2 cellular contexts compared by ENCODE assay signal in the genomic region with DNA sequence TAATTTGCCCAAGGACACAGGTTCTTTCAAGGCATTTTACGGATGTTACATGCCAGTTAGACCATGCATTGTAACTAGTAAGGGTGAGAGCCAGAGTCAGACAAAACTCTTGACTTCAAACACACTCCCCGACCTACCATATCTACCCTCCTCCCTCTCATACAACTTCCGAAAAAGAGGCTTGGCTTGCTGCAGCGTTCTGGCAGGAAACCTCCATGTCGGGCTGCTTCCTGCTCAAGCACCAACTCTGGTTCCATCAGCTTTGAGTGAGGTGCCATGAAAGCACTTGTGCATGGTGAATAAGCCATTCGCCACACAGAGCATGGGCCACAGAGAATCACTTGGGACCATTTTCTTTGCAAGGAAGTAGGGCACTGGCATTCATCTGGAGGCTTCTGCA.
TF ChIP-seq lines count a peak whose summit lies in the region.

No MANE protein-coding gene starts in this region.

TF ChIP-seq in GM23338, 12 proteins besides CTCF, POLR2A, EP300 and RAD21 (continues in another document):
- TF ChIP-seq STAT1 (IDR thresholded peaks at IDR 0.05; ENCODE audit: unreplicated experiment) (no peak), EZH2phosphoT487 (IDR thresholded peaks at IDR 0.05; ENCODE audit: unreplicated experiment) (no peak), NANOG (IDR thresholded peaks at IDR 0.05; ENCODE audit: borderline replicate concordance) (no peak), JUNB (IDR thresholded peaks at IDR 0.05; ENCODE audit: unreplicated experiment) (no peak), CREB1 (CRISPR knock-in tag; IDR thresholded peaks at IDR 0.05; ENCODE audit: low read depth) (no peak), POLR2AphosphoS5 (IDR thresholded peaks at IDR 0.05; ENCODE audit: low read depth) (no peak), ZNF331 (CRISPR knock-in tag; IDR thresholded peaks at IDR 0.05; ENCODE audit: low read depth) (no peak)
- TF ChIP-seq, protein P1, sequence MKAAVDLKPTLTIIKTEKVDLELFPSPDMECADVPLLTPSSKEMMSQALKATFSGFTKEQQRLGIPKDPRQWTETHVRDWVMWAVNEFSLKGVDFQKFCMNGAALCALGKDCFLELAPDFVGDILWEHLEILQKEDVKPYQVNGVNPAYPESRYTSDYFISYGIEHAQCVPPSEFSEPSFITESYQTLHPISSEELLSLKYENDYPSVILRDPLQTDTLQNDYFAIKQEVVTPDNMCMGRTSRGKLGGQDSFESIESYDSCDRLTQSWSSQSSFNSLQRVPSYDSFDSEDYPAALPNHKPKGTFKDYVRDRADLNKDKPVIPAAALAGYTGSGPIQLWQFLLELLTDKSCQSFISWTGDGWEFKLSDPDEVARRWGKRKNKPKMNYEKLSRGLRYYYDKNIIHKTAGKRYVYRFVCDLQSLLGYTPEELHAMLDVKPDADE (IDR thresholded peaks at IDR 0.05): no peak
- TF ChIP-seq, protein P2, sequence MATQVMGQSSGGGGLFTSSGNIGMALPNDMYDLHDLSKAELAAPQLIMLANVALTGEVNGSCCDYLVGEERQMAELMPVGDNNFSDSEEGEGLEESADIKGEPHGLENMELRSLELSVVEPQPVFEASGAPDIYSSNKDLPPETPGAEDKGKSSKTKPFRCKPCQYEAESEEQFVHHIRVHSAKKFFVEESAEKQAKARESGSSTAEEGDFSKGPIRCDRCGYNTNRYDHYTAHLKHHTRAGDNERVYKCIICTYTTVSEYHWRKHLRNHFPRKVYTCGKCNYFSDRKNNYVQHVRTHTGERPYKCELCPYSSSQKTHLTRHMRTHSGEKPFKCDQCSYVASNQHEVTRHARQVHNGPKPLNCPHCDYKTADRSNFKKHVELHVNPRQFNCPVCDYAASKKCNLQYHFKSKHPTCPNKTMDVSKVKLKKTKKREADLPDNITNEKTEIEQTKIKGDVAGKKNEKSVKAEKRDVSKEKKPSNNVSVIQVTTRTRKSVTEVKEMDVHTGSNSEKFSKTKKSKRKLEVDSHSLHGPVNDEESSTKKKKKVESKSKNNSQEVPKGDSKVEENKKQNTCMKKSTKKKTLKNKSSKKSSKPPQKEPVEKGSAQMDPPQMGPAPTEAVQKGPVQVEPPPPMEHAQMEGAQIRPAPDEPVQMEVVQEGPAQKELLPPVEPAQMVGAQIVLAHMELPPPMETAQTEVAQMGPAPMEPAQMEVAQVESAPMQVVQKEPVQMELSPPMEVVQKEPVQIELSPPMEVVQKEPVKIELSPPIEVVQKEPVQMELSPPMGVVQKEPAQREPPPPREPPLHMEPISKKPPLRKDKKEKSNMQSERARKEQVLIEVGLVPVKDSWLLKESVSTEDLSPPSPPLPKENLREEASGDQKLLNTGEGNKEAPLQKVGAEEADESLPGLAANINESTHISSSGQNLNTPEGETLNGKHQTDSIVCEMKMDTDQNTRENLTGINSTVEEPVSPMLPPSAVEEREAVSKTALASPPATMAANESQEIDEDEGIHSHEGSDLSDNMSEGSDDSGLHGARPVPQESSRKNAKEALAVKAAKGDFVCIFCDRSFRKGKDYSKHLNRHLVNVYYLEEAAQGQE (IDR thresholded peaks at IDR 0.05; ENCODE audit: unreplicated experiment): no peak
- TF ChIP-seq, protein P3, sequence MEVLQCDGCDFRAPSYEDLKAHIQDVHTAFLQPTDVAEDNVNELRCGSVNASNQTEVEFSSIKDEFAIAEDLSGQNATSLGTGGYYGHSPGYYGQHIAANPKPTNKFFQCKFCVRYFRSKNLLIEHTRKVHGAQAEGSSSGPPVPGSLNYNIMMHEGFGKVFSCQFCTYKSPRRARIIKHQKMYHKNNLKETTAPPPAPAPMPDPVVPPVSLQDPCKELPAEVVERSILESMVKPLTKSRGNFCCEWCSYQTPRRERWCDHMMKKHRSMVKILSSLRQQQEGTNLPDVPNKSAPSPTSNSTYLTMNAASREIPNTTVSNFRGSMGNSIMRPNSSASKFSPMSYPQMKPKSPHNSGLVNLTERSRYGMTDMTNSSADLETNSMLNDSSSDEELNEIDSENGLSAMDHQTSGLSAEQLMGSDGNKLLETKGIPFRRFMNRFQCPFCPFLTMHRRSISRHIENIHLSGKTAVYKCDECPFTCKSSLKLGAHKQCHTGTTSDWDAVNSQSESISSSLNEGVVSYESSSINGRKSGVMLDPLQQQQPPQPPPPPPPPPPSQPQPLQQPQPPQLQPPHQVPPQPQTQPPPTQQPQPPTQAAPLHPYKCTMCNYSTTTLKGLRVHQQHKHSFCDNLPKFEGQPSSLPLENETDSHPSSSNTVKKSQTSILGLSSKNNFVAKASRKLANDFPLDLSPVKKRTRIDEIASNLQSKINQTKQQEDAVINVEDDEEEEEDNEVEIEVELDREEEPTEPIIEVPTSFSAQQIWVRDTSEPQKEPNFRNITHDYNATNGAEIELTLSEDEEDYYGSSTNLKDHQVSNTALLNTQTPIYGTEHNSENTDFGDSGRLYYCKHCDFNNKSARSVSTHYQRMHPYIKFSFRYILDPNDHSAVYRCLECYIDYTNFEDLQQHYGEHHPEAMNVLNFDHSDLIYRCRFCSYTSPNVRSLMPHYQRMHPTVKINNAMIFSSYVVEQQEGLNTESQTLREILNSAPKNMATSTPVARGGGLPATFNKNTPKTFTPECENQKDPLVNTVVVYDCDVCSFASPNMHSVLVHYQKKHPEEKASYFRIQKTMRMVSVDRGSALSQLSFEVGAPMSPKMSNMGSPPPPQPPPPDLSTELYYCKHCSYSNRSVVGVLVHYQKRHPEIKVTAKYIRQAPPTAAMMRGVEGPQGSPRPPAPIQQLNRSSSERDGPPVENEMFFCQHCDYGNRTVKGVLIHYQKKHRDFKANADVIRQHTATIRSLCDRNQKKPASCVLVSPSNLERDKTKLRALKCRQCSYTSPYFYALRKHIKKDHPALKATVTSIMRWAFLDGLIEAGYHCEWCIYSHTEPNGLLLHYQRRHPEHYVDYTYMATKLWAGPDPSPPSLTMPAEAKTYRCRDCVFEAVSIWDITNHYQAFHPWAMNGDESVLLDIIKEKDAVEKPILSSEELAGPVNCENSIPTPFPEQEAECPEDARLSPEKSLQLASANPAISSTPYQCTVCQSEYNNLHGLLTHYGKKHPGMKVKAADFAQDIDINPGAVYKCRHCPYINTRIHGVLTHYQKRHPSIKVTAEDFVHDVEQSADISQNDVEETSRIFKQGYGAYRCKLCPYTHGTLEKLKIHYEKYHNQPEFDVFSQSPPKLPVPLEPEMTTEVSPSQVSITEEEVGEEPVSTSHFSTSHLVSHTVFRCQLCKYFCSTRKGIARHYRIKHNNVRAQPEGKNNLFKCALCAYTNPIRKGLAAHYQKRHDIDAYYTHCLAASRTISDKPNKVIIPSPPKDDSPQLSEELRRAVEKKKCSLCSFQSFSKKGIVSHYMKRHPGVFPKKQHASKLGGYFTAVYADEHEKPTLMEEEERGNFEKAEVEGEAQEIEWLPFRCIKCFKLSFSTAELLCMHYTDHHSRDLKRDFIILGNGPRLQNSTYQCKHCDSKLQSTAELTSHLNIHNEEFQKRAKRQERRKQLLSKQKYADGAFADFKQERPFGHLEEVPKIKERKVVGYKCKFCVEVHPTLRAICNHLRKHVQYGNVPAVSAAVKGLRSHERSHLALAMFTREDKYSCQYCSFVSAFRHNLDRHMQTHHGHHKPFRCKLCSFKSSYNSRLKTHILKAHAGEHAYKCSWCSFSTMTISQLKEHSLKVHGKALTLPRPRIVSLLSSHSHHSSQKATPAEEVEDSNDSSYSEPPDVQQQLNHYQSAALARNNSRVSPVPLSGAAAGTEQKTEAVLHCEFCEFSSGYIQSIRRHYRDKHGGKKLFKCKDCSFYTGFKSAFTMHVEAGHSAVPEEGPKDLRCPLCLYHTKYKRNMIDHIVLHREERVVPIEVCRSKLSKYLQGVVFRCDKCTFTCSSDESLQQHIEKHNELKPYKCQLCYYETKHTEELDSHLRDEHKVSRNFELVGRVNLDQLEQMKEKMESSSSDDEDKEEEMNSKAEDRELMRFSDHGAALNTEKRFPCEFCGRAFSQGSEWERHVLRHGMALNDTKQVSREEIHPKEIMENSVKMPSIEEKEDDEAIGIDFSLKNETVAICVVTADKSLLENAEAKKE (CRISPR knock-in tag; IDR thresholded peaks at IDR 0.05): no peak

TF ChIP-seq in H1, 55 proteins besides CTCF, POLR2A, EP300 and RAD21:
- no peak for TF ChIP-seq HDAC6 (IDR thresholded peaks at IDR 0.05; ENCODE audit: low read depth, low read length)
- no peak for TF ChIP-seq SIX5 (IDR thresholded peaks at IDR 0.05; ENCODE audit: low read depth, low read length)
- TF ChIP-seq RBBP5 (IDR thresholded peaks at IDR 0.05; ENCODE audit: borderline replicate concordance, low read depth, low read length): no peak
- no peak for TF ChIP-seq GABPA (IDR thresholded peaks at IDR 0.05; ENCODE audit: borderline replicate concordance, insufficient read depth, low read length)
- no peak for TF ChIP-seq CTBP2 (IDR thresholded peaks at IDR 0.05; ENCODE audit: borderline replicate concordance, insufficient read depth, insufficient read length, low read length)
- no peak for TF ChIP-seq SP2 (IDR thresholded peaks at IDR 0.05; ENCODE audit: low read length)
- TF ChIP-seq SIRT6 (IDR thresholded peaks at IDR 0.05; ENCODE audit: low read length): no peak
- TF ChIP-seq HDAC2 (IDR thresholded peaks at IDR 0.05; ENCODE audit: borderline replicate concordance in 1 of 2, low read depth in 2 of 2, low read length in 2 of 2): no peak
- TF ChIP-seq SRF (IDR thresholded peaks at IDR 0.05; ENCODE audit: low read depth, low read length): no peak
- TF ChIP-seq BACH1 (IDR thresholded peaks at IDR 0.05; ENCODE audit: low read length): no peak
- TF ChIP-seq, protein P4, sequence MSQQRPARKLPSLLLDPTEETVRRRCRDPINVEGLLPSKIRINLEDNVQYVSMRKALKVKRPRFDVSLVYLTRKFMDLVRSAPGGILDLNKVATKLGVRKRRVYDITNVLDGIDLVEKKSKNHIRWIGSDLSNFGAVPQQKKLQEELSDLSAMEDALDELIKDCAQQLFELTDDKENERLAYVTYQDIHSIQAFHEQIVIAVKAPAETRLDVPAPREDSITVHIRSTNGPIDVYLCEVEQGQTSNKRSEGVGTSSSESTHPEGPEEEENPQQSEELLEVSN (IDR thresholded peaks at IDR 0.05): no peak
